17 cellular contexts compared by ENCODE assay signal in the genomic region with DNA sequence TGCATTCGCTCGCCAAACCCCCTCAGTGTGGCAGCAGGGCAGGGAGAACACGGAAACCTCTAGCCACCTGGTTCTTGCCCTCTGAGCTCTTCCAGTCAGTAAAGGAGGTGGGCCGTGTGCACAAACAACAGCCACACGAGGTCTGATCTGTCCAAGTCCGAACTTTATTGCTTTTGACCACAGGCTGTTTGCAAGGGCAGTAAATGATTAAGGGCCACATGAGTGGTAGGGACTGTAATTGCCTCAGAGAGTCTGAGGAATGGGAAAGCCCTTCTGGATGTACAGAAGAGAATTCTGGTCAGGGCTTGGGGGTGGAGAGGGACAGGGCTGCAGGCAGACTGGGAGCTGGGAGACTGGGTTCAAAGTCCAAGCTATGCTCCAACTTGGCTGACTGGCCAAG.
DNase-seq lines count a peak whose midpoint lies in the region; TF ChIP-seq lines count a peak whose summit lies in the region.
"Had no signal": no experiment of that assay in that cellular context is flagged by ENCODE, and none has a peak within 500 bp of the region (broad histone marks: within the 10 kb centered on the region; RNA-seq: fewer than 3 reads in every experiment).

No MANE protein-coding gene starts in this region.

- H3K9me3 Mint-ChIP-seq in endodermal cell = no peaks in the 10 kb centered on the region
- H3K9me3 Mint-ChIP-seq: CD8-positive, alpha-beta memory T cell had no signal

- H3K4me3 Mint-ChIP-seq in endodermal cell = no peak overlapping the region
- H3K4me3 Mint-ChIP-seq: CD8-positive, alpha-beta memory T cell had no signal

- no peaks in the 10 kb centered on the region for H3K36me3 Mint-ChIP-seq in endodermal cell (ENCODE audit: low read depth)
- H3K36me3 Mint-ChIP-seq: CD8-positive, alpha-beta memory T cell had no signal

- no peaks in the 10 kb centered on the region for H3K27me3 ChIP-seq in endodermal cell (ENCODE audit: control insufficient read depth, insufficient read depth, low read length, poor library complexity, severe bottlenecking)
- no peaks in the 10 kb centered on the region for H3K27me3 ChIP-seq in HAP-1 (ENCODE audit: low read depth)
- H3K27me3 ChIP-seq: BLaER1 had no signal

- TF ChIP-seq CTCF in endodermal cell (conservative IDR thresholded peaks at IDR 0.05) = no peak

- H3K9me3 ChIP-seq in endodermal cell (ENCODE audit: control insufficient read depth, low read length) (no peaks in the 10 kb centered on the region), HAP-1 (no peaks in the 10 kb centered on the region)
- H3K9me3 ChIP-seq: BLaER1 had no signal

- DNase-seq in HuH-7.5 (ENCODE audit: low spot score) (peak; percentile 33), endodermal cell (peak; percentile 44), left kidney (ENCODE audit: low read depth, low spot score) (peak; percentile 47), renal cortical epithelial cell (ENCODE audit: low read depth) (peak; percentile 87), COLO668 (lab: John Stamatoyannopoulos, UW; ENCODE audit: unreplicated experiment) (no peak), HAP-1 (ENCODE audit: low spot score in 2 of 2) (no peak), NOMO-1 treated with DMSO at 0.1 percent for 48 hours (lab: John Stamatoyannopoulos, UW; ENCODE audit: unreplicated experiment) (no peak)
- DNase-seq in stimulated activated CD4-positive, alpha-beta T cell treated with anti-CD3 and anti-CD28 coated beads, Interleukin-4, amount 100 ng/mL, for 1 hour = no peak
- DNase-seq: AML-193; Calu3; CD8-positive, alpha-beta memory T cell; DMS 273 treated with DMSO at 0.1 percent for 48 hours; GM23248; H7; IMR-90; KG1 had no signal

- 92 to 93% methylated on average over 6 of the region's 6 CpGs for WGBS in endodermal cell (ENCODE audit: insufficient coverage in 1 of 2, insufficient read length in 1 of 2), 2 experiments

- H3K27ac Mint-ChIP-seq in endodermal cell = peak overlapping the region; percentile 92
- H3K27ac Mint-ChIP-seq: CD8-positive, alpha-beta memory T cell had no signal

- in situ Hi-C loops in HAP-1 (cut with MboI; ENCODE audit: low sequenced_read_pairs) = no loop called here

- H3K27ac ChIP-seq in endodermal cell (ENCODE audit: low read depth, low read length) = no peak overlapping the region
- H3K27ac ChIP-seq: BLaER1, GM23248 had no signal

- peaks cover 11% of the 10 kb centered on the region for H3K4me1 ChIP-seq in endodermal cell (ENCODE audit: control insufficient read depth, insufficient read depth, low read length)
- no peaks in the 10 kb centered on the region for H3K4me1 ChIP-seq in HAP-1

- H3K36me3 ChIP-seq in endodermal cell (ENCODE audit: control insufficient read depth, insufficient read depth, low read length) (no peaks in the 10 kb centered on the region), HAP-1 (replicated peaks) (no peaks in the 10 kb centered on the region)
- H3K36me3 ChIP-seq: BLaER1 had no signal

- no peak overlapping the region for H3K9ac ChIP-seq in endodermal cell (ENCODE audit: extremely low read depth, low read length, poor library complexity, severe bottlenecking)
- H3K9ac ChIP-seq: BLaER1, GM23248 had no signal

- peaks cover 28% of the 10 kb centered on the region for H3K4me1 Mint-ChIP-seq in endodermal cell
- H3K4me1 Mint-ChIP-seq: CD8-positive, alpha-beta memory T cell had no signal

- no peak overlapping the region for H3K4me3 ChIP-seq in endodermal cell (ENCODE audit: low read length)
- H3K4me3 ChIP-seq in HAP-1 = no peak overlapping the region
- H3K4me3 ChIP-seq: BLaER1, GM23248 had no signal

- no peaks in the 10 kb centered on the region for H3K27me3 Mint-ChIP-seq in endodermal cell (ENCODE audit: insufficient read depth)

Comparison
In these comparisons a context has a peak if more than half of its experiments do, and no peak if none do; other contexts are left out.
1. DNase-seq: peak in HuH-7.5 (single experiment), endodermal cell (single experiment), left kidney (single experiment) and renal cortical epithelial cell (single experiment); none in COLO668 (single experiment), HAP-1 (0 of 2), stimulated activated CD4-positive, alpha-beta T cell treated with anti-CD3 and anti-CD28 coated beads, Interleukin-4, amount 100 ng/mL, for 1 hour (single experiment) and NOMO-1 treated with DMSO at 0.1 percent for 48 hours (single experiment).